ENCODE assay signal across 8 cellular contexts in genomic region chr14:24094839-24095195, GRCh38. TPM values are rescaled to one million over a fixed set of nuclear protein-coding genes. Genes with fewer than 3 reads are reported as not detected.
A peak's percentile ranks its signal among the peaks of the same experiment; 100 is the strongest.
DNase-seq lines count a peak whose midpoint lies in the region; ATAC-seq and TF ChIP-seq lines count a peak whose summit lies in the region.

No MANE protein-coding gene starts in this region.

- H3K36me3 ChIP-seq in heart right ventricle (peaks cover 0 to 23% (median 0%) of the 10 kb centered on the region in 9 donors), skeletal muscle tissue (ENCODE audit: control insufficient read depth in 3 of 3, insufficient read depth in 3 of 3, low read length in 3 of 3) (no peaks in the 10 kb centered on the region)

- CTCF ChIA-PET in activated CD8-positive, alpha-beta T cell treated with anti-CD3 and anti-CD28 coated beads, Interleukin-2, amount 10 ng/mL, durations not matched to agents 7 days and 5 days (lab: Charles Lee): interaction anchor here (0.7 to 11.8 kb wide), 15 partner anchors 10 to 337 kb away, joined by 3 to 315 read pairs (median 6); partner anchors contain the start of genes CARMIL3, DCAF11, IRF9 and NRL

- peaks cover 38% of the 10 kb centered on the region for H3K4me1 Mint-ChIP-seq in activated CD8-positive, alpha-beta T cell treated with anti-CD3 and anti-CD28 coated beads, Interleukin-2, amount 10 ng/mL, durations not matched to agents 7 days and 5 days (ENCODE audit: low read depth)
- H3K4me1 Mint-ChIP-seq in glutamatergic neuron (ENCODE audit: low read depth, unreplicated experiment): peaks cover 25% of the 10 kb centered on the region

- POLR2A ChIA-PET in activated CD8-positive, alpha-beta T cell treated with anti-CD3 and anti-CD28 coated beads, Interleukin-2, amount 10 ng/mL, durations not matched to agents 7 days and 5 days (lab: Charles Lee): interaction anchor here (0.6 to 6.4 kb wide), 18 partner anchors 10 to 485 kb away, joined by 3 to 89 read pairs (median 6); partner anchors contain the start of genes CARMIL3, DCAF11, EMC9 and IRF9

- H3K27ac ChIP-seq in heart right ventricle (peak overlapping the region; percentile 74 to 95 (median 91)), skeletal muscle tissue (ENCODE audit: low read depth, low read length) (peak overlapping the region; percentile 74)

- H3K9me3 ChIP-seq in heart right ventricle (no peaks in the 10 kb centered on the region), skeletal muscle tissue (ENCODE audit: control insufficient read depth in 3 of 3, low read length in 3 of 3) (no peaks in the 10 kb centered on the region)

- peak overlapping the region; percentile 99 for H3K27ac Mint-ChIP-seq in activated CD8-positive, alpha-beta T cell treated with anti-CD3 and anti-CD28 coated beads, Interleukin-2, amount 10 ng/mL, durations not matched to agents 7 days and 5 days
- H3K27ac Mint-ChIP-seq in glutamatergic neuron (ENCODE audit: unreplicated experiment): peak overlapping the region; percentile 98

- ATAC-seq in heart right ventricle (peak in 4 of 8 donors; percentile 1 to 6 (median 1)), HG03025 (IDR thresholded peaks at IDR 0.05; ENCODE audit: low FRiP score, unreplicated experiment) (no peak)
- ATAC-seq in activated CD8-positive, alpha-beta T cell treated with anti-CD3 and anti-CD28 coated beads, Interleukin-2, amount 10 ng/mL, durations not matched to agents 7 days and 5 days: peak; percentile 3

- intact Hi-C loops in heart right ventricle (cut with DNase I) (loop anchor here in 4 of 10 donors (5.0 to 10.0 kb wide), 3 partner anchors 38 to 110 kb away; partner anchors contain the start of gene DHRS4L2 (in 1 of the 4)), cardiac septum (cut with DNase I) (loop anchor here (5.0 to 10.0 kb wide), 2 partner anchors 83 to 110 kb away; partner anchors contain the start of gene DHRS4L2)

- H3K4me1 ChIP-seq in heart right ventricle (peaks cover 3 to 38% (median 21%) of the 10 kb centered on the region in 9 donors), skeletal muscle tissue (ENCODE audit: control insufficient read depth in 3 of 3, insufficient read depth in 3 of 3, low read length in 3 of 3) (peaks cover 23 to 36% (median 33%) of the 10 kb centered on the region in 3 donors)

- H3K9me3 Mint-ChIP-seq in activated CD8-positive, alpha-beta T cell treated with anti-CD3 and anti-CD28 coated beads, Interleukin-2, amount 10 ng/mL, durations not matched to agents 7 days and 5 days (ENCODE audit: insufficient read depth): no peaks in the 10 kb centered on the region
- peaks cover 12% of the 10 kb centered on the region for H3K9me3 Mint-ChIP-seq in glutamatergic neuron (ENCODE audit: unreplicated experiment)

- 21 to 40% methylated on average over 13 of the region's 13 CpGs for WGBS in heart right ventricle, 2 donors

- H3K9ac ChIP-seq in skeletal muscle tissue (ENCODE audit: low read depth in 1 of 3, low read length in 3 of 3): peak overlapping the region; percentile 79 to 85 (median 83)

- no peaks in the 10 kb centered on the region for H3K27me3 Mint-ChIP-seq in activated CD8-positive, alpha-beta T cell treated with anti-CD3 and anti-CD28 coated beads, Interleukin-2, amount 10 ng/mL, durations not matched to agents 7 days and 5 days (ENCODE audit: low read depth)
- peaks cover 14% of the 10 kb centered on the region for H3K27me3 Mint-ChIP-seq in glutamatergic neuron (ENCODE audit: unreplicated experiment)

- DNase-seq in heart right ventricle: no peak
- no peak for DNase-seq in cardiac septum (ENCODE audit: low spot score)
- peak; percentile 32 for DNase-seq in activated CD8-positive, alpha-beta T cell treated with anti-CD3 and anti-CD28 coated beads, Interleukin-2, amount 10 ng/mL, durations not matched to agents 7 days and 5 days
- no peak for DNase-seq in glutamatergic neuron
- DNase-seq in DMS153 treated with DMSO at 0.1 percent for 48 hours (lab: John Stamatoyannopoulos, UW; ENCODE audit: unreplicated experiment): no peak
- no peak for DNase-seq in cerebellar nuclear complex (lab: John Stamatoyannopoulos, UW)

- peaks cover 34% of the 10 kb centered on the region for H3K36me3 Mint-ChIP-seq in activated CD8-positive, alpha-beta T cell treated with anti-CD3 and anti-CD28 coated beads, Interleukin-2, amount 10 ng/mL, durations not matched to agents 7 days and 5 days (ENCODE audit: low read depth)
- no peaks in the 10 kb centered on the region for H3K36me3 Mint-ChIP-seq in glutamatergic neuron (ENCODE audit: unreplicated experiment)

- H3K4me3 ChIP-seq in heart right ventricle (peak overlapping the region; percentile 61 to 95 (median 87)), skeletal muscle tissue (ENCODE audit: low read length in 3 of 3) (peak overlapping the region; percentile 76 to 80 (median 79))

- no peak for TF ChIP-seq CTCF in heart right ventricle (IDR thresholded peaks at IDR 0.05)
- no peak for TF ChIP-seq CTCF in glutamatergic neuron (IDR thresholded peaks at IDR 0.05; ENCODE audit: partially characterized antibody, unreplicated experiment)

- H3K27me3 ChIP-seq in heart right ventricle (no peaks in the 10 kb centered on the region), skeletal muscle tissue (ENCODE audit: control insufficient read depth in 3 of 3, insufficient read depth in 3 of 3, low read length in 3 of 3) (no peaks in the 10 kb centered on the region)

- H3K4me3 Mint-ChIP-seq in activated CD8-positive, alpha-beta T cell treated with anti-CD3 and anti-CD28 coated beads, Interleukin-2, amount 10 ng/mL, durations not matched to agents 7 days and 5 days: peak overlapping the region; percentile 100
- peak overlapping the region; percentile 100 for H3K4me3 Mint-ChIP-seq in glutamatergic neuron (ENCODE audit: unreplicated experiment)

RNA-seq across cellular contexts. Expression of gene PCK2, which starts 0.7 kb away (rescaled TPM):
- 1 to 10 TPM in 9 of 10 donors, under 1 TPM in 1; 0.75 to 6.8 (median 2.6) TPM for total RNA-seq in heart right ventricle
- polyA plus RNA-seq in heart right ventricle: 1 to 10 TPM; 2.5 to 7.3 TPM
- 2.2 TPM for total RNA-seq in cardiac septum
- 10 to 100 TPM; 49.6 to 54.9 TPM for total RNA-seq in activated CD8-positive, alpha-beta T cell treated with anti-CD3 and anti-CD28 coated beads, Interleukin-2, amount 10 ng/mL, durations not matched to agents 7 days and 5 days
- 99.9 TPM for total RNA-seq in glutamatergic neuron (ENCODE audit: unreplicated experiment)
- 3.7 TPM for total RNA-seq in skeletal muscle tissue

RNA-seq across cellular contexts. Expression of gene DCAF11, which starts 19.8 kb away (rescaled TPM):
- total RNA-seq in heart right ventricle: 10 to 100 TPM; 62.2 to 99.7 (median 73.0) TPM
- polyA plus RNA-seq in heart right ventricle: 10 to 100 TPM; 19.7 to 72.7 TPM
- total RNA-seq in cardiac septum: 54.1 TPM
- 100 to 1,000 TPM; 101 to 107 TPM for total RNA-seq in activated CD8-positive, alpha-beta T cell treated with anti-CD3 and anti-CD28 coated beads, Interleukin-2, amount 10 ng/mL, durations not matched to agents 7 days and 5 days
- 54.1 TPM for total RNA-seq in glutamatergic neuron (ENCODE audit: unreplicated experiment)
- total RNA-seq in skeletal muscle tissue: 85.6 TPM

RNA-seq across cellular contexts. Expression of gene NRL, which starts 19.9 kb away (rescaled TPM):
- total RNA-seq in heart right ventricle (1 to 10 TPM; 1.7 to 3.5 (median 2.2) TPM), cardiac septum (2.4 TPM), glutamatergic neuron (ENCODE audit: unreplicated experiment) (3.7 TPM), skeletal muscle tissue (2.1 TPM)
- 1 to 10 TPM; 1.5 to 3.3 TPM for polyA plus RNA-seq in heart right ventricle
- total RNA-seq in activated CD8-positive, alpha-beta T cell treated with anti-CD3 and anti-CD28 coated beads, Interleukin-2, amount 10 ng/mL, durations not matched to agents 7 days and 5 days: 1 to 10 TPM; 2.8 to 3.4 TPM

RNA-seq across cellular contexts. Expression of gene CPNE6, which starts 23.5 kb away (rescaled TPM):
- total RNA-seq in heart right ventricle: under 1 TPM in 4 of 10 donors, not detected in 6; 0.12 to 0.64 (median 0.41) TPM
- polyA plus RNA-seq in heart right ventricle: not detected
- 1.4 TPM for total RNA-seq in cardiac septum
- total RNA-seq in activated CD8-positive, alpha-beta T cell treated with anti-CD3 and anti-CD28 coated beads, Interleukin-2, amount 10 ng/mL, durations not matched to agents 7 days and 5 days: under 1 TPM in 1 of 2 experiments, not detected in 1; 0.10 TPM
- total RNA-seq in glutamatergic neuron (ENCODE audit: unreplicated experiment): 0.44 TPM
- not detected for total RNA-seq in skeletal muscle tissue

RNA-seq across cellular contexts. Expression of gene FITM1, which starts 35.6 kb away (rescaled TPM):
- total RNA-seq in heart right ventricle (100 to 1,000 TPM; 105 to 176 (median 131) TPM), cardiac septum (112 TPM), glutamatergic neuron (ENCODE audit: unreplicated experiment) (0.66 TPM), skeletal muscle tissue (172 TPM)
- polyA plus RNA-seq in heart right ventricle: 100 to 1,000 TPM in 1 of 2 donors, 10 to 100 TPM in 1; 77.0 to 247 TPM
- total RNA-seq in activated CD8-positive, alpha-beta T cell treated with anti-CD3 and anti-CD28 coated beads, Interleukin-2, amount 10 ng/mL, durations not matched to agents 7 days and 5 days: 1 to 10 TPM; 1.4 to 2.1 TPM

Comparison
In these comparisons a context has a peak if more than half of its experiments do, and no peak if none do; other contexts are left out.
1. RNA of gene PCK2, which starts 0.7 kb away (total RNA-seq): 99.9 TPM in glutamatergic neuron (single experiment) and 49.6 to 54.9 TPM in activated CD8-positive, alpha-beta T cell treated with anti-CD3 and anti-CD28 coated beads, Interleukin-2, amount 10 ng/mL, durations not matched to agents 7 days and 5 days; 3.7 TPM in skeletal muscle tissue (single experiment), 0.75 to 6.8 TPM in heart right ventricle and 2.2 TPM in cardiac septum (single experiment); every median in the first group is over 4 times any median in the second.